1 cellular context compared by ENCODE assay signal in genomic region chr1:151146416-151147131, GRCh38.
TF ChIP-seq lines count a peak whose summit lies in the region.

TSS of gene SEMA6C (minus strand) at chr1:151146631. CDS start at chr1:151142621, 4,010 bp downstream.

TF ChIP-seq in HepG2, 621 proteins besides CTCF, POLR2A, EP300 and RAD21 (continued from another document and continues in another):
- no peak for TF ChIP-seq CSRNP1 (CRISPR knock-in tag; IDR thresholded peaks at IDR 0.05)
- peak; percentile 19; the same call in 1 of the 2 replicates for TF ChIP-seq ZNF605 (CRISPR knock-in tag; IDR thresholded peaks at IDR 0.05)
- TF ChIP-seq RFXAP (CRISPR knock-in tag; IDR thresholded peaks at IDR 0.05; ENCODE audit: borderline replicate concordance): no peak
- no peak for TF ChIP-seq RNF2 (conservative IDR thresholded peaks at IDR 0.05; ENCODE audit: low read depth)
- no peak for TF ChIP-seq ZBTB33 (CRISPR knock-in tag; IDR thresholded peaks at IDR 0.05)
- TF ChIP-seq PAWR (CRISPR knock-in tag; IDR thresholded peaks at IDR 0.05; ENCODE audit: borderline replicate concordance): no peak
- no peak for TF ChIP-seq IKZF4 (CRISPR knock-in tag; IDR thresholded peaks at IDR 0.05; ENCODE audit: borderline replicate concordance, low read depth, not compliant biosample characterization)
- TF ChIP-seq ADNP (CRISPR knock-in tag; IDR thresholded peaks at IDR 0.05): no peak
- peak; percentile 16; the same call in 1 of the 2 replicates for TF ChIP-seq ZMYM4 (CRISPR knock-in tag; IDR thresholded peaks at IDR 0.05)
- no peak for TF ChIP-seq TEAD2 (CRISPR knock-in tag; IDR thresholded peaks at IDR 0.05)
- 0 out of 2 replicates have a peak, but pooled peaks have one; percentile 72 for TF ChIP-seq ZNF224 (CRISPR knock-in tag; IDR thresholded peaks at IDR 0.05)
- TF ChIP-seq FLYWCH1 (CRISPR knock-in tag; IDR thresholded peaks at IDR 0.05): no peak
- no peak for TF ChIP-seq ZNF512 (CRISPR knock-in tag; IDR thresholded peaks at IDR 0.05)
- 0 out of 2 replicates have a peak, but pooled peaks have one; percentile 49 for TF ChIP-seq ZFP36L1 (CRISPR knock-in tag; IDR thresholded peaks at IDR 0.05)
- no peak for TF ChIP-seq FOSL1 (CRISPR knock-in tag; IDR thresholded peaks at IDR 0.05; ENCODE audit: borderline replicate concordance)
- no peak for TF ChIP-seq ZNF513 (CRISPR knock-in tag; conservative IDR thresholded peaks at IDR 0.05)
- no peak for TF ChIP-seq BATF2 (CRISPR knock-in tag; IDR thresholded peaks at IDR 0.05)
- 0 out of 2 replicates have a peak, but pooled peaks have one; percentile 48 for TF ChIP-seq ZNF225 (CRISPR knock-in tag; IDR thresholded peaks at IDR 0.05)
- no peak for TF ChIP-seq ZNF570 (CRISPR knock-in tag; IDR thresholded peaks at IDR 0.05; ENCODE audit: borderline replicate concordance)
- no peak for TF ChIP-seq RCOR2 (CRISPR knock-in tag; IDR thresholded peaks at IDR 0.05)
- no peak for TF ChIP-seq NR2F2 (IDR thresholded peaks at IDR 0.05; ENCODE audit: borderline replicate concordance, low read depth)
- no peak for TF ChIP-seq ZC3H4 (CRISPR knock-in tag; IDR thresholded peaks at IDR 0.05; ENCODE audit: borderline replicate concordance)
- TF ChIP-seq ZFAT (CRISPR knock-in tag; conservative IDR thresholded peaks at IDR 0.05): no peak
- TF ChIP-seq ZGPAT (CRISPR knock-in tag; IDR thresholded peaks at IDR 0.05): peak; percentile 69
- TF ChIP-seq TP53 (CRISPR knock-in tag; conservative IDR thresholded peaks at IDR 0.05): no peak
- peak; percentile 30; the same call in 1 of the 2 replicates for TF ChIP-seq DMAP1 (CRISPR knock-in tag; IDR thresholded peaks at IDR 0.05)
- TF ChIP-seq KIAA2018 (CRISPR knock-in tag; IDR thresholded peaks at IDR 0.05; ENCODE audit: borderline replicate concordance): no peak
- peak; percentile 72 for TF ChIP-seq ZNF781 (CRISPR knock-in tag; IDR thresholded peaks at IDR 0.05; ENCODE audit: borderline replicate concordance, not compliant biosample characterization)
- TF ChIP-seq DZIP1 (CRISPR knock-in tag; IDR thresholded peaks at IDR 0.05): no peak
- TF ChIP-seq DDIT3 (CRISPR knock-in tag; IDR thresholded peaks at IDR 0.05): no peak
- peak; percentile 81 for TF ChIP-seq NFYC (CRISPR knock-in tag; IDR thresholded peaks at IDR 0.05)
- 0 out of 2 replicates have a peak, but pooled peaks have one; percentile 63 for TF ChIP-seq ZBTB20 (CRISPR knock-in tag; IDR thresholded peaks at IDR 0.05; ENCODE audit: borderline replicate concordance, low read depth)
- TF ChIP-seq ZNF674 (CRISPR knock-in tag; IDR thresholded peaks at IDR 0.05; ENCODE audit: low read depth): peak; percentile 61; the same call in 1 of the 2 replicates
- no peak for TF ChIP-seq CHD4 (IDR thresholded peaks at IDR 0.05; ENCODE audit: borderline replicate concordance, low read length)
- no peak for TF ChIP-seq BCL6 (CRISPR knock-in tag; IDR thresholded peaks at IDR 0.05)
- TF ChIP-seq ZNF691 (CRISPR knock-in tag; IDR thresholded peaks at IDR 0.05; ENCODE audit: borderline replicate concordance, low read depth): no peak
